In genomic region chr2:162344617-162344950, GRCh38 we compare ENCODE assay signal across 8 cellular contexts. TPM values are rescaled to one million over a fixed set of nuclear protein-coding genes. Genes with fewer than 3 reads are reported as not detected.
DNase-seq lines count a peak whose midpoint lies in the region; ATAC-seq and TF ChIP-seq lines count a peak whose summit lies in the region.

No MANE protein-coding gene starts in this region.

- H3K4me3 Mint-ChIP-seq in activated T-helper 17 cell treated with anti-CD3 and anti-CD28 coated beads, Interleukin-2, amount 50 U/mL, for 72 hours: peak overlapping the region; percentile 93

- H3K9ac ChIP-seq in iPS-20b (ENCODE audit: low read depth, low read length): peak overlapping the region; percentile 91

- no peaks in the 10 kb centered on the region for H3K9me3 ChIP-seq in cardiac muscle cell (ENCODE audit: low read depth)
- no peaks in the 10 kb centered on the region for H3K9me3 ChIP-seq in iPS-20b (ENCODE audit: insufficient read depth, low read depth, low read length)
- H3K9me3 ChIP-seq in stomach: no peaks in the 10 kb centered on the region

- peaks cover 8% of the 10 kb centered on the region for H3K4me1 ChIP-seq in cardiac muscle cell (ENCODE audit: low read depth)
- no peaks in the 10 kb centered on the region; the same call in 1 of the 2 replicates for H3K4me1 ChIP-seq in iPS-20b (ENCODE audit: insufficient read depth, low read length)
- peaks cover 0 to 31% (median 10%) of the 10 kb centered on the region in 4 donors for H3K4me1 ChIP-seq in stomach

- WGBS in stomach, 5 donors: 1 to 8% (median 3%) methylated on average over 8 of the region's 8 CpGs

- TF ChIP-seq POLR2A in stomach (IDR thresholded peaks at IDR 0.05): no peak

- H3K27ac ChIP-seq in cardiac muscle cell (peak overlapping the region; percentile 68), iPS-20b (ENCODE audit: low read length) (peak overlapping the region; percentile 14), stomach (peak overlapping the region; percentile 90 to 97 (median 94))

- DNase-seq in cardiac muscle cell (ENCODE audit: low read depth in 1 of 2, low spot score in 1 of 2) (no peak), Right ventricle myocardium superior (no peak), stomach (peak; percentile 27), NCI-H526 treated with DMSO at 0.1 percent for 48 hours (lab: John Stamatoyannopoulos, UW) (no peak)

- no peaks in the 10 kb centered on the region for H3K9me3 Mint-ChIP-seq in activated T-helper 17 cell treated with anti-CD3 and anti-CD28 coated beads, Interleukin-2, amount 50 U/mL, for 72 hours

- no peaks in the 10 kb centered on the region for H3K36me3 ChIP-seq in cardiac muscle cell
- H3K36me3 ChIP-seq in iPS-20b (ENCODE audit: insufficient read depth, low read depth, low read length): peaks cover 4% of the 10 kb centered on the region; the same call in 1 of the 2 replicates
- H3K36me3 ChIP-seq in stomach: peaks cover 0 to 4% (median 0%) of the 10 kb centered on the region in 4 donors

- no peaks in the 10 kb centered on the region for H3K36me3 Mint-ChIP-seq in activated T-helper 17 cell treated with anti-CD3 and anti-CD28 coated beads, Interleukin-2, amount 50 U/mL, for 72 hours (ENCODE audit: low read depth)

- H3K27me3 ChIP-seq in cardiac muscle cell (peaks cover 13% of the 10 kb centered on the region), iPS-20b (ENCODE audit: insufficient read depth, low read length) (peaks cover 22% of the 10 kb centered on the region), stomach (no peaks in the 10 kb centered on the region)

- H3K4me3 ChIP-seq in cardiac muscle cell (peak overlapping the region; percentile 53), iPS-20b (ENCODE audit: low read length) (peak overlapping the region; percentile 99), stomach (peak overlapping the region; percentile 73 to 92 (median 83))

- TF ChIP-seq CTCF in cardiac muscle cell (IDR thresholded peaks at IDR 0.05; ENCODE audit: low read depth, low read length): no peak
- TF ChIP-seq CTCF in stomach (IDR thresholded peaks at IDR 0.05): no peak

- no peak for ATAC-seq in Right ventricle myocardium superior (ENCODE audit: poor library complexity)
- ATAC-seq in activated T-helper 17 cell treated with anti-CD3 and anti-CD28 coated beads, Interleukin-2, amount 50 U/mL, for 72 hours (replicated peaks): no peak
- no peak for ATAC-seq in HG03432 (IDR thresholded peaks at IDR 0.05; ENCODE audit: unreplicated experiment)
- ATAC-seq in GM19455 (IDR thresholded peaks at IDR 0.05; ENCODE audit: unreplicated experiment): no peak

- H3K27me3 Mint-ChIP-seq in activated T-helper 17 cell treated with anti-CD3 and anti-CD28 coated beads, Interleukin-2, amount 50 U/mL, for 72 hours: no peaks in the 10 kb centered on the region

- no peak for TF ChIP-seq EP300 in stomach (IDR thresholded peaks at IDR 0.05)

- no peaks in the 10 kb centered on the region for H3K4me1 Mint-ChIP-seq in activated T-helper 17 cell treated with anti-CD3 and anti-CD28 coated beads, Interleukin-2, amount 50 U/mL, for 72 hours

- H3K27ac Mint-ChIP-seq in activated T-helper 17 cell treated with anti-CD3 and anti-CD28 coated beads, Interleukin-2, amount 50 U/mL, for 72 hours: peak overlapping the region; percentile 73

- intact Hi-C loops in Right ventricle myocardium superior (cut with DNase I): no loop called here
- intact Hi-C loops in stomach (cut with DNase I; ENCODE audit: low total_unique reads): no loop called here

RNA-seq across cellular contexts. Expression of gene GCA, which starts 0.7 kb away (rescaled TPM):
- total RNA-seq in cardiac muscle cell: 57.7 and 78.1 TPM in 2 replicates
- polyA plus RNA-seq in cardiac muscle cell: 41.9 and 79.8 TPM in 2 replicates
- total RNA-seq in Right ventricle myocardium superior: 7.6 TPM
- 10 to 100 TPM; 23.4 to 31.2 TPM for total RNA-seq in activated T-helper 17 cell treated with anti-CD3 and anti-CD28 coated beads, Interleukin-2, amount 50 U/mL, for 72 hours
- 100 to 1,000 TPM in 1 of 5 donors, 10 to 100 TPM in 4; 10.1 to 239 (median 26.3) TPM for total RNA-seq in stomach
- 10 to 100 TPM; 17.9 to 28.4 (median 22.0) TPM for polyA plus RNA-seq in stomach

RNA-seq across cellular contexts. Expression of gene IFIH1, which starts 26.1 kb away (rescaled TPM):
- 0.06 and 0.07 TPM in 2 replicates for total RNA-seq in cardiac muscle cell
- 0.88 TPM in 1 of 2 replicates, not detected in the other for polyA plus RNA-seq in cardiac muscle cell
- 5.3 TPM for total RNA-seq in Right ventricle myocardium superior
- 10 to 100 TPM; 24.8 to 26.7 TPM for total RNA-seq in activated T-helper 17 cell treated with anti-CD3 and anti-CD28 coated beads, Interleukin-2, amount 50 U/mL, for 72 hours
- 10 to 100 TPM in 3 of 5 donors, 1 to 10 TPM in 2; 2.6 to 37.5 (median 11.2) TPM for total RNA-seq in stomach
- polyA plus RNA-seq in stomach: 10 to 100 TPM in 1 of 3 donors, 1 to 10 TPM in 2; 6.4 to 10.7 (median 9.5) TPM

Comparison
In these comparisons a context has a peak if more than half of its experiments do, and no peak if none do; other contexts are left out.
1. H3K27ac ChIP-seq: peak in every context shown above with its lines; median percentile 94 in stomach; 68 in cardiac muscle cell; 14 in iPS-20b.